Comparison of ENCODE assay signal across 1 cellular context in the genomic region with DNA sequence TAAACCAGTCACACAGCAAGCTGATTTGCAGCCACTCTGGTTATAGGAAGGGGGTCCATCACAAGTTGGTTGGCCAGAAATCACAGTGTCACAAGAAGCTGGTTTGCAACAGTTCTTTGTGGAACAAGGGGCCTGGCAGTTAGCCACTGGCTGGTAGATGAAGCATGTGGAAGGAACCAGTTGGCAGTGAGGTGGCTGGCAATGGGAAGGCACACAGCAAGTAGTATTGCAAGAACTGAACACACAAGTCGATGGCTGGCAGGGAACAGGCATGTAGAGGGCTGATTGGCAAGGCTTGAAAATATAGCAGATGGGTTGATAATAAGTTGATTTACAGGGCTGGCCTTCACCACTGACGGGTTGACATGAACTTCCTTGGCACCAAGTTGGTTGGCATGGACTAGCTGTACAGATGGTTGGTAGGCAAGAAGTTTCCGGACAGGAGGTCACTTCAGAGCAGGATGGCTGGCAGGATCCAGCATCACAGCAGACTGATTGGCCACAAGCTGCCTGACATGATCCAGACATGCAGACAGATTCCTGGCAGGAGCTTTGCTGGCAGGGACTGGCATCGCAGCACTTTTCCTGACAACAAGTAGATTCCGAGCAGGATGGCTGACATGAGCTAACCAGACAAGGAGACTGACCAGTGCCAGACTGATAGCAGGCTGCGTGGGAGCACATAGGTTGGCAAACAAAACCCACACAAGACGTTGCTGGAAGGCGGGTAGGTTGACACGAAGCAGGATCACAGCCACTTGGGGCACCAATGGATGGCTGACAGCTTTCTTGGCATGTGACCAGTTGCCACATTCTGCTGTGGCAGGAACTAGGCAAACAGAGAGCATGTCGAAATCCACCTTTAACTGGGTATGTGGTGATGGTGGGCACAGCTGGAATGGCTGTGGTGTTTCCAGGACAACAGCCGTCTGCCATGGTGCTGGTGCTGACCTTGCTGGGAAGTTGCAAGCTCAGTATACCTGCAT.
TF ChIP-seq lines count a peak whose summit lies in the region.

A gene with protein sequence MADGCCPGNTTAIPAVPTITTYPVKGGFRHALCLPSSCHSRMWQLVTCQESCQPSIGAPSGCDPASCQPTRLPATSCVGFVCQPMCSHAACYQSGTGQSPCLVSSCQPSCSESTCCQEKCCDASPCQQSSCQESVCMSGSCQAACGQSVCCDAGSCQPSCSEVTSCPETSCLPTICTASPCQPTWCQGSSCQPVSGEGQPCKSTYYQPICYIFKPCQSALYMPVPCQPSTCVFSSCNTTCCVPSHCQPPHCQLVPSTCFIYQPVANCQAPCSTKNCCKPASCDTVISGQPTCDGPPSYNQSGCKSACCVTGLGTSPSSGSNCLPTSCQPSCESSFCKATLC (minus strand): TSS at position 936 of the 986 bp plus-strand sequence. CDS start 0 bp downstream, at position 936.

TF ChIP-seq in H1, 55 proteins besides CTCF, POLR2A, EP300 and RAD21:
- TF ChIP-seq JUND (IDR thresholded peaks at IDR 0.05; ENCODE audit: low read length) = no peak
- no peak for TF ChIP-seq BACH1 (IDR thresholded peaks at IDR 0.05; ENCODE audit: low read length)
- TF ChIP-seq POU5F1 (IDR thresholded peaks at IDR 0.05; ENCODE audit: low read depth, low read length) = no peak
- TF ChIP-seq KDM4A (IDR thresholded peaks at IDR 0.05; ENCODE audit: low read depth, low read length, severe bottlenecking) = no peak
- TF ChIP-seq KDM1A (IDR thresholded peaks at IDR 0.05; ENCODE audit: borderline replicate concordance, low read length) = no peak
- TF ChIP-seq SAP30 (IDR thresholded peaks at IDR 0.05; ENCODE audit: insufficient read depth, insufficient replicate concordance, low read length) = no peak
- no peak for TF ChIP-seq ATF2 (IDR thresholded peaks at IDR 0.05; ENCODE audit: low read length)
- no peak for TF ChIP-seq RXRA (IDR thresholded peaks at IDR 0.05; ENCODE audit: insufficient read depth, low read depth, low read length)
- no peak for TF ChIP-seq TAF1 (IDR thresholded peaks at IDR 0.05; ENCODE audit: low read depth, low read length)
- TF ChIP-seq POLR2AphosphoS5 (IDR thresholded peaks at IDR 0.05; ENCODE audit: low read depth, low read length) = no peak
- no peak for TF ChIP-seq ZNF274 (IDR thresholded peaks at IDR 0.05; ENCODE audit: borderline replicate concordance, extremely low read depth, low read length)
- TF ChIP-seq CEBPB (IDR thresholded peaks at IDR 0.05; ENCODE audit: low read depth, low read length) = no peak
- no peak for TF ChIP-seq SIRT6 (IDR thresholded peaks at IDR 0.05; ENCODE audit: low read length)
- no peak for TF ChIP-seq SP2 (IDR thresholded peaks at IDR 0.05; ENCODE audit: low read length)
- TF ChIP-seq GABPA (IDR thresholded peaks at IDR 0.05; ENCODE audit: borderline replicate concordance, insufficient read depth, low read length) = no peak
- TF ChIP-seq CBX5 (IDR thresholded peaks at IDR 0.05; ENCODE audit: low read depth, low read length) = no peak
- TF ChIP-seq, protein P1, sequence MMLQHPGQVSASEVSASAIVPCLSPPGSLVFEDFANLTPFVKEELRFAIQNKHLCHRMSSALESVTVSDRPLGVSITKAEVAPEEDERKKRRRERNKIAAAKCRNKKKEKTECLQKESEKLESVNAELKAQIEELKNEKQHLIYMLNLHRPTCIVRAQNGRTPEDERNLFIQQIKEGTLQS (IDR thresholded peaks at IDR 0.05; ENCODE audit: insufficient read depth, low read depth, low read length) = no peak
- TF ChIP-seq EZH2 (IDR thresholded peaks at IDR 0.05; ENCODE audit: low read depth, low read length, severe bottlenecking) = no peak
- TF ChIP-seq BCL11A (IDR thresholded peaks at IDR 0.05; ENCODE audit: low read depth in 2 of 2, low read length in 2 of 2) = no peak
